ENCODE assay signal across 19 cellular contexts in the genomic region with DNA sequence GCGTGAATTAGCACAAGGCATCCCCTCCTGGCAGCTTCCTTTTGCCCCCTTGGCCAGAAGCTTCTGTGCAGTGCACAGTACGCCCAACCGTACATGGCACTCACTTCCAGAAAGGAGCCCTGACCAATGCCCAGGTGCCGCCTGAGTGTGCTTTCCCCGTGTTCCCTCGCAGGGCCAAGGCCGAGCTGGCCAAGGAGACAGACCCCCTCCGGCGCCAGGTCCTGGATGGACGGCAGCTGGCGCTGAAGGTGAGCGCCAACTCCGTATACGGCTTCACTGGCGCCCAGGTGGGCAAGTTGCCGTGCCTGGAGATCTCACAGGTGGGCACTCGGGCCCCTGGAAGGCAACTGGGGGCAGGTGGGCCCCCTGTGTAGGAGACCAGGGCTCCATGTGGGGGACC. TPM values are rescaled to one million over a fixed set of nuclear protein-coding genes. Genes with fewer than 3 reads are reported as not detected.
DNase-seq lines count a peak whose midpoint lies in the region; TF ChIP-seq lines count a peak whose summit lies in the region.
"Had no signal": no experiment of that assay in that cellular context is flagged by ENCODE, and none has a peak within 500 bp of the region (broad histone marks: within the 10 kb centered on the region; RNA-seq: fewer than 3 reads in every experiment).

No MANE protein-coding gene starts in this region.

- no peaks in the 10 kb centered on the region for H3K27me3 Mint-ChIP-seq in CD14-positive monocyte (ENCODE audit: low read depth in 3 of 3)
- H3K27me3 Mint-ChIP-seq: B cell; CD4-positive, alpha-beta memory T cell; CD4-positive, CD25-positive, alpha-beta regulatory T cell; CD8-positive, alpha-beta memory T cell had no signal

- H3K27ac Mint-ChIP-seq in CD14-positive monocyte: peak overlapping the region in 2 of 7 donors; percentile 20 to 58
- H3K27ac Mint-ChIP-seq: B cell had no signal

- peaks cover 48 to 80% of the 10 kb centered on the region in 2 experiments for H3K36me3 ChIP-seq in HEK293 (ENCODE audit: control insufficient read depth in 2 of 2, insufficient read depth in 1 of 2, low read length in 2 of 2)

- H3K36me3 Mint-ChIP-seq in CD14-positive monocyte: peaks cover 38 to 62% of the 10 kb centered on the region in 2 donors

- H3K4me1 Mint-ChIP-seq in CD14-positive monocyte: peaks cover under 1% of the 10 kb centered on the region
- H3K4me1 Mint-ChIP-seq: CD8-positive, alpha-beta memory T cell had no signal

- intact Hi-C loops in CD14-positive monocyte (cut with micrococcal nuclease): no loop called here

- no peak overlapping the region for H3K4me3 ChIP-seq in HEK293 (ENCODE audit: low read depth, low read length)
- H3K4me3 ChIP-seq: A549; BLaER1 treated with 17β-estradiol and CSF1 and Interleukin-3, amounts not matched to agents 10 nM and 100 nM had no signal

- H3K9me3 ChIP-seq in HEK293 (ENCODE audit: control insufficient read depth, insufficient read depth, low read depth, low read length): no peaks in the 10 kb centered on the region
- H3K9me3 ChIP-seq: A549 had no signal

- H3K4me3 Mint-ChIP-seq in CD14-positive monocyte: no peak overlapping the region
- H3K4me3 Mint-ChIP-seq: B cell; CD4-positive, alpha-beta memory T cell; CD4-positive, CD25-positive, alpha-beta regulatory T cell; CD8-positive, alpha-beta memory T cell had no signal

- no peaks in the 10 kb centered on the region for H3K4me1 ChIP-seq in HEK293 (ENCODE audit: control insufficient read depth, insufficient read depth, low read length)
- H3K4me1 ChIP-seq: A549 had no signal

- POLR2A ChIA-PET in HEK293 (lab: Yijun Ruan, JAX): interaction anchor here (0.7 to 0.8 kb wide), 2 partner anchors 25 to 102 kb away, joined by 3 to 4 read pairs; partner anchors contain the start of genes JOSD2 and POLD1

- CTCF ChIA-PET in HEK293 (lab: Yijun Ruan, JAX): interaction anchor here (0.9 kb wide), 1 partner anchor 51 kb away, joined by 3 read pairs; no protein-coding TSS in a partner anchor

- DNase-seq in CD14-positive monocyte (ENCODE audit: low spot score): peak; percentile 40
- peak; percentile 37 for DNase-seq in ecto neural progenitor cell (ENCODE audit: low spot score)
- DNase-seq in GM19238 (ENCODE audit: insufficient read length, low spot score): no peak
- no peak for DNase-seq in DMS 273 treated with DMSO at 0.1 percent for 48 hours (lab: John Stamatoyannopoulos, UW)
- DNase-seq in GOT3 (lab: John Stamatoyannopoulos, UW): no peak
- DNase-seq: AML-193; CD4-positive, alpha-beta memory T cell; CD4-positive, CD25-positive, alpha-beta regulatory T cell; CD8-positive, alpha-beta memory T cell; COR-L47; DMS79 treated with DMSO at 0.1 percent for 48 hours; GF-D8 had no signal

- peaks cover 0 to 6% (median 0%) of the 10 kb centered on the region in 7 donors for H3K9me3 Mint-ChIP-seq in CD14-positive monocyte
- H3K9me3 Mint-ChIP-seq: CD4-positive, alpha-beta memory T cell; CD4-positive, CD25-positive, alpha-beta regulatory T cell; CD8-positive, alpha-beta memory T cell had no signal

- no peak for TF ChIP-seq CTCF in CD14-positive monocyte (IDR thresholded peaks at IDR 0.05)
- no peak for TF ChIP-seq CTCF in HEK293 (tag by site-specific recombination; IDR thresholded peaks at IDR 0.05)

- H3K27ac ChIP-seq in HEK293 (ENCODE audit: extremely low read depth, low read depth, low read length): no peak overlapping the region
- H3K27ac ChIP-seq: 22Rv1; A549; BLaER1 treated with 17β-estradiol and CSF1 and Interleukin-3, amounts not matched to agents 10 nM and 100 nM; C4-2B had no signal

TF ChIP-seq in HEK293, 187 proteins besides CTCF, POLR2A, EP300 and RAD21:
- no peak for TF ChIP-seq ZBTB21 (tag by site-specific recombination; IDR thresholded peaks at IDR 0.05)
- peak; percentile 21; the same call in 1 of the 2 replicates for TF ChIP-seq HIC1 (tag by site-specific recombination; IDR thresholded peaks at IDR 0.05)

RNA-seq across cellular contexts. Expression of gene SPIB, which starts 9.4 kb away (rescaled TPM):
- polyA plus RNA-seq in CD14-positive monocyte: under 1 TPM; 0.16 to 0.34 TPM
- polyA plus RNA-seq: BJ had no signal

RNA-seq across cellular contexts. Expression of gene MYBPC2, which starts 23.3 kb away (rescaled TPM):
- polyA plus RNA-seq in CD14-positive monocyte: not detected
- polyA plus RNA-seq: BJ; CD8-positive, alpha-beta memory T cell had no signal

RNA-seq across cellular contexts. Expression of gene POLD1, which starts 25.2 kb away (rescaled TPM):
- polyA plus RNA-seq in CD14-positive monocyte: 10 to 100 TPM in 1 of 2 donors, 1 to 10 TPM in 1; 9.3 to 15.6 TPM

RNA-seq across cellular contexts. Expression of gene NR1H2, which starts 33.1 kb away (rescaled TPM):
- polyA plus RNA-seq in CD14-positive monocyte: 10 to 100 TPM; 77.1 to 78.9 TPM

RNA-seq across cellular contexts. Expression of gene NAPSA, which starts 43.9 kb away (rescaled TPM):
- under 1 TPM; 0.27 to 0.52 TPM for polyA plus RNA-seq in CD14-positive monocyte

Comparison
In these comparisons a context has a peak if more than half of its experiments do, and no peak if none do; other contexts are left out.
1. DNase-seq: peak in CD14-positive monocyte (single experiment) and ecto neural progenitor cell (single experiment); none in GM19238 (single experiment), DMS 273 treated with DMSO at 0.1 percent for 48 hours (single experiment) and GOT3 (single experiment).